ENCODE assay signal across 22 cellular contexts in the genomic region with DNA sequence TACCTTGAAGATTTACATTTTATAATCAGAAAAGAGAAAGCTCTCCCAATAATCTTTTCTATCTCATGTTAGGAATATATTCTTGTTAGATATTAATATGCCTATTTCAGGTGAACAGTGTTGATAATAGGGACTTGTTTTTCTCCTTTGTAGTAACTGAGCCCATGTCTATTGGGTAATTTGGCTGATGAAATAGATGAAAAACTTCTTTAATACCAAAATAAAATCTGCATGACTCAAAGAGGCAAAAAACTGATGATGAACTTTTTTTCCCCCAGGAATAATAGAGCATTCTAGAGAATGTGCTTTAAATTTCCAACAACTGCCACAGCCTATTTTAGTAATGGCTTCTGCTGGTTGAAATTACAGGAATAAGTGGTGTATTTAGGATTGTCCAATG.
DNase-seq lines count a peak whose midpoint lies in the region; ATAC-seq and TF ChIP-seq lines count a peak whose summit lies in the region.
"Had no signal": no experiment of that assay in that cellular context is flagged by ENCODE, and none has a peak within 500 bp of the region (broad histone marks: within the 10 kb centered on the region; RNA-seq: fewer than 3 reads in every experiment).

No MANE protein-coding gene starts in this region.

- no peaks in the 10 kb centered on the region for H3K9me3 ChIP-seq in adipocyte (ENCODE audit: control insufficient read depth, low read length)

- H3K36me3 ChIP-seq in adipocyte (ENCODE audit: control insufficient read depth, insufficient read depth, low read length, severe bottlenecking), result no peaks in the 10 kb centered on the region

- no peak for TF ChIP-seq CTCF in fibroblast of the aortic adventitia (IDR thresholded peaks at IDR 0.05; ENCODE audit: insufficient read depth, low read length)

- peak overlapping the region; percentile 30 for H3K9ac ChIP-seq in adipocyte (ENCODE audit: low read length)

- ATAC-seq in HG02610 (IDR thresholded peaks at IDR 0.05; ENCODE audit: unreplicated experiment) (no peak), left lobe of liver (no peak)

- H3K4me3 ChIP-seq in adipocyte (ENCODE audit: low read length) (peak overlapping the region; percentile 2), fibroblast of the aortic adventitia (ENCODE audit: low read depth, low read length) (no peak overlapping the region)
- H3K4me3 ChIP-seq: PC-9 had no signal

- H3K27me3 ChIP-seq in adipocyte (replicated peaks; ENCODE audit: control insufficient read depth, insufficient read depth, low read length), result no peaks in the 10 kb centered on the region

- H3K4me1 ChIP-seq in adipocyte (ENCODE audit: control insufficient read depth, insufficient read depth, low read length), result peaks cover 14% of the 10 kb centered on the region

- DNase-seq in AG20443 (ENCODE audit: low spot score), result peak; percentile 43
- DNase-seq in adipocyte (ENCODE audit: low read depth), result peak; percentile 57
- peak; percentile 68 for DNase-seq in fibroblast of the aortic adventitia (ENCODE audit: low read depth)
- peak; percentile 31 for DNase-seq in stromal cell of bone marrow (ENCODE audit: low read depth)
- no peak for DNase-seq in NCI-H2107 treated with DMSO at 0.1 percent for 48 hours (lab: John Stamatoyannopoulos, UW; ENCODE audit: unreplicated experiment)
- no peak for DNase-seq in left lobe of liver (ENCODE audit: low spot score)
- DNase-seq: Calu3; CD8-positive, alpha-beta memory T cell; DMS153; H7; HFFc6; KG1; NCI-H1092 treated with DMSO at 0.1 percent for 48 hours; NCI-H1436 treated with DMSO at 0.1 percent for 48 hours; NCI-H1930; NCI-H2227 treated with DMSO at 0.1 percent for 48 hours; NCI-H510A; NCI-H748 treated with DMSO at 0.1 percent for 48 hours; PC-9; RPMI8226; SHP77 had no signal

Comparison
In these comparisons a context has a peak if more than half of its experiments do, and no peak if none do; other contexts are left out.
1. DNase-seq: peak in AG20443 (single experiment), adipocyte (single experiment), fibroblast of the aortic adventitia (single experiment) and stromal cell of bone marrow (single experiment); none in NCI-H2107 treated with DMSO at 0.1 percent for 48 hours (single experiment) and left lobe of liver (single experiment).